Comparison of ENCODE assay signal across 14 cellular contexts in genomic region chr2:27953077-27953476, GRCh38.
"Had no signal": no experiment of that assay in that cellular context is flagged by ENCODE, and none has a peak within 500 bp of the region (broad histone marks: within the 10 kb centered on the region; RNA-seq: fewer than 3 reads in every experiment).

No MANE protein-coding gene starts in this region.

- H3K36me3 ChIP-seq: brain microvascular endothelial cell, esophagus squamous epithelium, sigmoid colon had no signal

- H3K27me3 Mint-ChIP-seq: naive thymus-derived CD8-positive, alpha-beta T cell had no signal

- H3K9me3 Mint-ChIP-seq: naive thymus-derived CD8-positive, alpha-beta T cell had no signal

- H3K4me3 Mint-ChIP-seq: naive thymus-derived CD8-positive, alpha-beta T cell had no signal

- ATAC-seq: activated naive CD4-positive, alpha-beta T cell treated with anti-CD3 and anti-CD28 coated beads, Interleukin-2, amount 50 U/mL, for 72 hours; mucosa of descending colon; naive thymus-derived CD8-positive, alpha-beta T cell had no signal

- FAIRE-seq: endometrium, islet of Langerhans had no signal

- H3K4me3 ChIP-seq: esophagus squamous epithelium, mucosa of descending colon, sigmoid colon had no signal

- DNase-seq: activated CD4-positive, alpha-beta T cell treated with anti-CD3 and anti-CD28 coated beads for 48 hours; activated CD8-positive, alpha-beta memory T cell treated with anti-CD3 and anti-CD28 coated beads for 24 hours; activated effector memory CD4-positive, alpha-beta T cell treated with anti-CD3 and anti-CD28 coated beads, Interleukin-2, amount 50 U/mL, for 16 hours; brain microvascular endothelial cell; esophagus squamous epithelium; foreskin fibroblast; mucosa of descending colon; naive thymus-derived CD8-positive, alpha-beta T cell; sigmoid colon; stimulated activated CD4-positive, alpha-beta T cell treated with anti-CD3 and anti-CD28 coated beads, Interleukin-12 subunit alpha, Interleukin-12 subunit beta, amount 100 ng/mL, for 4 hours; stimulated activated naive CD4-positive, alpha-beta T cell treated with Interleukin-2 at 50 U/mL for 16 hours had no signal

- H3K9me3 ChIP-seq: esophagus squamous epithelium, mucosa of descending colon, sigmoid colon had no signal

- H3K27me3 ChIP-seq: brain microvascular endothelial cell, esophagus squamous epithelium, sigmoid colon had no signal
